In the genomic region with DNA sequence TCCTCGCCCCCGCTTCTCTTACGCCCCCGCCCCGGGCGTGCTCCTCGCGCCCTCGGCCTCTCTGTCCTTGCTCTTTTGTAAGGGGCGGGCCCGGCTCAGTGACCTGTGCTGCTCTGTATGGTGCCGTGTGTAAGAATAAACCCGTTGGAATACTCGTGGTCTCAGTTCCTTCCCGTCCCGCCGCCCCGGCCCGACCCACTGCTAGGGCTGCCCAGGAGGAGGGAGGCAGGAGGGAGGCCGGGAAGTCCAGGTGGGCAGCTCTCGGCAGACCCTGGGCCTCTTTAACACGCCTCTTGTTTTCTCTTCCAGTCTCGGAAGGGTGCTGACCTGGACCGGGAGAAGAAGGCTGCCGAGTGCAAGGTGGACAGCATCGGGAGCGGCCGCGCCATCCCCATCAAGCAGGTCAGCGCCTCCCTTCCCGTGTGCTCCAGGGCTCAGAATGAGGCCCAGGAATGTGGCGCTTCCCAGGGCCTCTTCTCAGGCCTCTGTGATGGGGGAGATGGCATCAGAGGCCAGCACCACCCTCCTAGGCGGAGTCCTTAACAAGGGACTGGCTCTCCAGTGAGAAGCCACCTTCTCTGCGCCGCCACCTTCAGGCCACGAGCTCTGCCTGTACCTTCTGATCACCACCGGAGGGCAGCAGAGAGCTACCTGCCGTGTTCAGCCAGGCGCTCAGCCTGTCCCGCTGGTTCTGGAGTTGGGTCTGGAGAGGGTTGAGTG, we compare ENCODE assay signal across 8 cellular contexts. TPM values are rescaled to one million over a fixed set of nuclear protein-coding genes. Genes with fewer than 3 reads are reported as not detected.
DNase-seq lines count a peak whose midpoint lies in the region; ATAC-seq and TF ChIP-seq lines count a peak whose summit lies in the region.

No MANE protein-coding gene starts in this region.

- WGBS in lower leg skin, 2 donors, result 68 to 70% methylated on average over 40 of the region's 40 CpGs

- no peaks in the 10 kb centered on the region for H3K4me1 Mint-ChIP-seq in activated CD4-positive, alpha-beta T cell treated with anti-CD3 and anti-CD28 coated beads, Interleukin-2, amount 10 ng/mL, durations not matched to agents 24 days and 14 days

- no peak overlapping the region for H3K27ac ChIP-seq in coronary artery

- H3K27me3 Mint-ChIP-seq in activated CD4-positive, alpha-beta T cell treated with anti-CD3 and anti-CD28 coated beads, Interleukin-2, amount 10 ng/mL, durations not matched to agents 24 days and 14 days, result no peaks in the 10 kb centered on the region

- no peak overlapping the region for H3K4me3 Mint-ChIP-seq in activated CD4-positive, alpha-beta T cell treated with anti-CD3 and anti-CD28 coated beads, Interleukin-2, amount 10 ng/mL, durations not matched to agents 24 days and 14 days

- DNase-seq in AG09319 (ENCODE audit: extremely low read depth, low read depth), result peak; percentile 45
- peak; percentile 70 to 90 for DNase-seq in NCI-H526 (lab: John Stamatoyannopoulos, UW)
- peak; percentile 95 for DNase-seq in activated CD4-positive, alpha-beta T cell treated with anti-CD3 and anti-CD28 coated beads, Interleukin-2, amount 10 ng/mL, durations not matched to agents 24 days and 14 days
- DNase-seq in coronary artery (ENCODE audit: low spot score), result peak; percentile 83
- peak; percentile 79 to 96 for DNase-seq in lower leg skin (ENCODE audit: low spot score in 2 of 2)
- DNase-seq in stimulated activated CD8-positive, alpha-beta memory T cell treated with anti-CD3 and anti-CD28 coated beads, Interleukin-12 subunit alpha, Interleukin-12 subunit beta, amount 100 ng/mL, for 1 hour (ENCODE audit: low read depth), result peak; percentile 77

- intact Hi-C loops in activated CD4-positive, alpha-beta T cell treated with anti-CD3 and anti-CD28 coated beads, Interleukin-2, amount 10 ng/mL, durations not matched to agents 24 days and 14 days (cut with micrococcal nuclease), result loop anchor here (1.0 to 10.0 kb wide), 3 partner anchors 49 to 180 kb away; partner anchors contain the start of gene SMARCD3
- intact Hi-C loops in lower leg skin (cut with DNase I; ENCODE audit: low total_unique reads), result loop anchor here (5.0 kb wide), 1 partner anchor 49 kb away; no protein-coding TSS in a partner anchor

- ATAC-seq in GM19023 (IDR thresholded peaks at IDR 0.05; ENCODE audit: unreplicated experiment) (peak; percentile 82), HG03378 (IDR thresholded peaks at IDR 0.05; ENCODE audit: unreplicated experiment) (peak; percentile 67)

- H3K9me3 Mint-ChIP-seq in activated CD4-positive, alpha-beta T cell treated with anti-CD3 and anti-CD28 coated beads, Interleukin-2, amount 10 ng/mL, durations not matched to agents 24 days and 14 days, result no peaks in the 10 kb centered on the region

- peaks cover 16% of the 10 kb centered on the region for H3K36me3 Mint-ChIP-seq in activated CD4-positive, alpha-beta T cell treated with anti-CD3 and anti-CD28 coated beads, Interleukin-2, amount 10 ng/mL, durations not matched to agents 24 days and 14 days (ENCODE audit: low read depth)

- H3K27ac Mint-ChIP-seq in activated CD4-positive, alpha-beta T cell treated with anti-CD3 and anti-CD28 coated beads, Interleukin-2, amount 10 ng/mL, durations not matched to agents 24 days and 14 days, result no peak overlapping the region

- TF ChIP-seq CTCF in AG09319 (IDR thresholded peaks at IDR 0.05; ENCODE audit: low read depth, low read length) (no peak; the same call in none of the 2 replicates), coronary artery (IDR thresholded peaks at IDR 0.05) (peak; percentile 96), lower leg skin (IDR thresholded peaks at IDR 0.05) (peak in 1 of 3 donors; percentile 89)

- no peak for TF ChIP-seq POLR2A in lower leg skin (IDR thresholded peaks at IDR 0.05)

- H3K4me3 ChIP-seq in coronary artery, result no peak overlapping the region
- H3K4me3 ChIP-seq in lower leg skin (ENCODE audit: low read depth, poor library complexity, severe bottlenecking), result no peak overlapping the region

RNA-seq across cellular contexts. Expression of gene AGAP3, which starts 37.4 kb away (rescaled TPM):
- total RNA-seq in activated CD4-positive, alpha-beta T cell treated with anti-CD3 and anti-CD28 coated beads, Interleukin-2, amount 10 ng/mL, durations not matched to agents 24 days and 14 days, result 54.3 and 60.0 TPM in 2 replicates
- total RNA-seq in lower leg skin, result 100 to 1,000 TPM in 3 of 4 donors, 10 to 100 TPM in 1; 81.2 to 132 (median 102) TPM

RNA-seq across cellular contexts. Expression of gene TMUB1, which starts 40.4 kb away (rescaled TPM):
- total RNA-seq in activated CD4-positive, alpha-beta T cell treated with anti-CD3 and anti-CD28 coated beads, Interleukin-2, amount 10 ng/mL, durations not matched to agents 24 days and 14 days, result 53.8 and 59.2 TPM in 2 replicates
- 10 to 100 TPM; 58.5 to 61.7 (median 60.4) TPM for total RNA-seq in lower leg skin

RNA-seq across cellular contexts. Expression of gene FASTK, which starts 43.0 kb away (rescaled TPM):
- 90.8 and 92.3 TPM in 2 replicates for total RNA-seq in activated CD4-positive, alpha-beta T cell treated with anti-CD3 and anti-CD28 coated beads, Interleukin-2, amount 10 ng/mL, durations not matched to agents 24 days and 14 days
- total RNA-seq in lower leg skin, result 10 to 100 TPM; 47.4 to 80.7 (median 69.0) TPM

RNA-seq across cellular contexts. Expression of gene GBX1, which starts 43.8 kb away (rescaled TPM):
- not detected in 2 replicates for total RNA-seq in activated CD4-positive, alpha-beta T cell treated with anti-CD3 and anti-CD28 coated beads, Interleukin-2, amount 10 ng/mL, durations not matched to agents 24 days and 14 days
- total RNA-seq in lower leg skin, result 1 to 10 TPM in 1 of 4 donors, not detected in 3; 2.4 TPM

Comparison
In these comparisons a context has a peak if more than half of its experiments do, and no peak if none do; other contexts are left out.
1. DNase-seq: peak in every context shown above with its lines; median percentile 95 in activated CD4-positive, alpha-beta T cell treated with anti-CD3 and anti-CD28 coated beads, Interleukin-2, amount 10 ng/mL, durations not matched to agents 24 days and 14 days; 88 in lower leg skin; 83 in coronary artery; 80 in NCI-H526; 77 in stimulated activated CD8-positive, alpha-beta memory T cell treated with anti-CD3 and anti-CD28 coated beads, Interleukin-12 subunit alpha, Interleukin-12 subunit beta, amount 100 ng/mL, for 1 hour; 45 in AG09319.